Comparison of ENCODE assay signal across 1 cellular context in the genomic region with DNA sequence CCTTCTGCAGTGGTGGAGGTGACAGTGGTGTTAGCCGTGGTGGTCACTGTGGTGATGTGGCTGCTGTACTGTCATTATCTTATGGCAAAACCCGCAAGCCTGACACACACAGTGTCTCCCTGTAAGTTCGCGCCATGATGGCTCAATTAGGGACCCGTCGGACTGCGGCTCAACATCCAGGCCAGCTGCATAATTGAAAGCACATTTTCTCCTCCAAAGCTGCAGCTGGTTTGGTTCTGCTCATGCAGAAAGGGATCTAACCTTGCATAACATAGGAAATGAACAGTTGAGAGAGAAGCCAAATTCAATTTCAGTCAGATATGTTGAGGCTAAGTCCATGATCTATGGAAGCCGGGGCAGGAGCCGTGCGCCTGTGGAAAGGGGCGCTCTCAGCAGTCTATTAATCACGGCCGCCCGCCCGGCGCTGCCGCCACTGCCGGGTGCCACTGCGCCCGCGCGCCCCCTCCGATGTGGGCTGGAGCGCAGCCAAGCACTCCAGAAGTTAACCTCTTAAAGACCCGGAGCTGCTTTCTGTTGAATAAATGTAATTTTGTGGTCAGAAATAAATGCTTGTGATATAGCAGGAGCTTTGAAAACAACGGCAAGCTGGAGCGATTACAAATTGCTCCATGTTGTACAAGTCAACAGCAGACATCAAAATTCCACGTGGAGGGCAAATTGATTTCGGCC.
TF ChIP-seq lines count a peak whose summit lies in the region.

No MANE protein-coding gene starts in this region.

TF ChIP-seq in GM23338, 12 proteins besides CTCF, POLR2A, EP300 and RAD21 (continued from another document):
- TF ChIP-seq, protein P1, sequence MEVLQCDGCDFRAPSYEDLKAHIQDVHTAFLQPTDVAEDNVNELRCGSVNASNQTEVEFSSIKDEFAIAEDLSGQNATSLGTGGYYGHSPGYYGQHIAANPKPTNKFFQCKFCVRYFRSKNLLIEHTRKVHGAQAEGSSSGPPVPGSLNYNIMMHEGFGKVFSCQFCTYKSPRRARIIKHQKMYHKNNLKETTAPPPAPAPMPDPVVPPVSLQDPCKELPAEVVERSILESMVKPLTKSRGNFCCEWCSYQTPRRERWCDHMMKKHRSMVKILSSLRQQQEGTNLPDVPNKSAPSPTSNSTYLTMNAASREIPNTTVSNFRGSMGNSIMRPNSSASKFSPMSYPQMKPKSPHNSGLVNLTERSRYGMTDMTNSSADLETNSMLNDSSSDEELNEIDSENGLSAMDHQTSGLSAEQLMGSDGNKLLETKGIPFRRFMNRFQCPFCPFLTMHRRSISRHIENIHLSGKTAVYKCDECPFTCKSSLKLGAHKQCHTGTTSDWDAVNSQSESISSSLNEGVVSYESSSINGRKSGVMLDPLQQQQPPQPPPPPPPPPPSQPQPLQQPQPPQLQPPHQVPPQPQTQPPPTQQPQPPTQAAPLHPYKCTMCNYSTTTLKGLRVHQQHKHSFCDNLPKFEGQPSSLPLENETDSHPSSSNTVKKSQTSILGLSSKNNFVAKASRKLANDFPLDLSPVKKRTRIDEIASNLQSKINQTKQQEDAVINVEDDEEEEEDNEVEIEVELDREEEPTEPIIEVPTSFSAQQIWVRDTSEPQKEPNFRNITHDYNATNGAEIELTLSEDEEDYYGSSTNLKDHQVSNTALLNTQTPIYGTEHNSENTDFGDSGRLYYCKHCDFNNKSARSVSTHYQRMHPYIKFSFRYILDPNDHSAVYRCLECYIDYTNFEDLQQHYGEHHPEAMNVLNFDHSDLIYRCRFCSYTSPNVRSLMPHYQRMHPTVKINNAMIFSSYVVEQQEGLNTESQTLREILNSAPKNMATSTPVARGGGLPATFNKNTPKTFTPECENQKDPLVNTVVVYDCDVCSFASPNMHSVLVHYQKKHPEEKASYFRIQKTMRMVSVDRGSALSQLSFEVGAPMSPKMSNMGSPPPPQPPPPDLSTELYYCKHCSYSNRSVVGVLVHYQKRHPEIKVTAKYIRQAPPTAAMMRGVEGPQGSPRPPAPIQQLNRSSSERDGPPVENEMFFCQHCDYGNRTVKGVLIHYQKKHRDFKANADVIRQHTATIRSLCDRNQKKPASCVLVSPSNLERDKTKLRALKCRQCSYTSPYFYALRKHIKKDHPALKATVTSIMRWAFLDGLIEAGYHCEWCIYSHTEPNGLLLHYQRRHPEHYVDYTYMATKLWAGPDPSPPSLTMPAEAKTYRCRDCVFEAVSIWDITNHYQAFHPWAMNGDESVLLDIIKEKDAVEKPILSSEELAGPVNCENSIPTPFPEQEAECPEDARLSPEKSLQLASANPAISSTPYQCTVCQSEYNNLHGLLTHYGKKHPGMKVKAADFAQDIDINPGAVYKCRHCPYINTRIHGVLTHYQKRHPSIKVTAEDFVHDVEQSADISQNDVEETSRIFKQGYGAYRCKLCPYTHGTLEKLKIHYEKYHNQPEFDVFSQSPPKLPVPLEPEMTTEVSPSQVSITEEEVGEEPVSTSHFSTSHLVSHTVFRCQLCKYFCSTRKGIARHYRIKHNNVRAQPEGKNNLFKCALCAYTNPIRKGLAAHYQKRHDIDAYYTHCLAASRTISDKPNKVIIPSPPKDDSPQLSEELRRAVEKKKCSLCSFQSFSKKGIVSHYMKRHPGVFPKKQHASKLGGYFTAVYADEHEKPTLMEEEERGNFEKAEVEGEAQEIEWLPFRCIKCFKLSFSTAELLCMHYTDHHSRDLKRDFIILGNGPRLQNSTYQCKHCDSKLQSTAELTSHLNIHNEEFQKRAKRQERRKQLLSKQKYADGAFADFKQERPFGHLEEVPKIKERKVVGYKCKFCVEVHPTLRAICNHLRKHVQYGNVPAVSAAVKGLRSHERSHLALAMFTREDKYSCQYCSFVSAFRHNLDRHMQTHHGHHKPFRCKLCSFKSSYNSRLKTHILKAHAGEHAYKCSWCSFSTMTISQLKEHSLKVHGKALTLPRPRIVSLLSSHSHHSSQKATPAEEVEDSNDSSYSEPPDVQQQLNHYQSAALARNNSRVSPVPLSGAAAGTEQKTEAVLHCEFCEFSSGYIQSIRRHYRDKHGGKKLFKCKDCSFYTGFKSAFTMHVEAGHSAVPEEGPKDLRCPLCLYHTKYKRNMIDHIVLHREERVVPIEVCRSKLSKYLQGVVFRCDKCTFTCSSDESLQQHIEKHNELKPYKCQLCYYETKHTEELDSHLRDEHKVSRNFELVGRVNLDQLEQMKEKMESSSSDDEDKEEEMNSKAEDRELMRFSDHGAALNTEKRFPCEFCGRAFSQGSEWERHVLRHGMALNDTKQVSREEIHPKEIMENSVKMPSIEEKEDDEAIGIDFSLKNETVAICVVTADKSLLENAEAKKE (CRISPR knock-in tag; IDR thresholded peaks at IDR 0.05) = no peak
- TF ChIP-seq EZH2phosphoT487 (IDR thresholded peaks at IDR 0.05; ENCODE audit: unreplicated experiment) (no peak), ZNF114 (CRISPR knock-in tag; IDR thresholded peaks at IDR 0.05) (no peak), POLR2AphosphoS5 (IDR thresholded peaks at IDR 0.05; ENCODE audit: low read depth) (no peak), STAT1 (IDR thresholded peaks at IDR 0.05; ENCODE audit: unreplicated experiment) (no peak), ZNF331 (CRISPR knock-in tag; IDR thresholded peaks at IDR 0.05; ENCODE audit: low read depth) (no peak), EZH2 (IDR thresholded peaks at IDR 0.05; ENCODE audit: low read depth, unreplicated experiment) (no peak)
- TF ChIP-seq, protein P2, sequence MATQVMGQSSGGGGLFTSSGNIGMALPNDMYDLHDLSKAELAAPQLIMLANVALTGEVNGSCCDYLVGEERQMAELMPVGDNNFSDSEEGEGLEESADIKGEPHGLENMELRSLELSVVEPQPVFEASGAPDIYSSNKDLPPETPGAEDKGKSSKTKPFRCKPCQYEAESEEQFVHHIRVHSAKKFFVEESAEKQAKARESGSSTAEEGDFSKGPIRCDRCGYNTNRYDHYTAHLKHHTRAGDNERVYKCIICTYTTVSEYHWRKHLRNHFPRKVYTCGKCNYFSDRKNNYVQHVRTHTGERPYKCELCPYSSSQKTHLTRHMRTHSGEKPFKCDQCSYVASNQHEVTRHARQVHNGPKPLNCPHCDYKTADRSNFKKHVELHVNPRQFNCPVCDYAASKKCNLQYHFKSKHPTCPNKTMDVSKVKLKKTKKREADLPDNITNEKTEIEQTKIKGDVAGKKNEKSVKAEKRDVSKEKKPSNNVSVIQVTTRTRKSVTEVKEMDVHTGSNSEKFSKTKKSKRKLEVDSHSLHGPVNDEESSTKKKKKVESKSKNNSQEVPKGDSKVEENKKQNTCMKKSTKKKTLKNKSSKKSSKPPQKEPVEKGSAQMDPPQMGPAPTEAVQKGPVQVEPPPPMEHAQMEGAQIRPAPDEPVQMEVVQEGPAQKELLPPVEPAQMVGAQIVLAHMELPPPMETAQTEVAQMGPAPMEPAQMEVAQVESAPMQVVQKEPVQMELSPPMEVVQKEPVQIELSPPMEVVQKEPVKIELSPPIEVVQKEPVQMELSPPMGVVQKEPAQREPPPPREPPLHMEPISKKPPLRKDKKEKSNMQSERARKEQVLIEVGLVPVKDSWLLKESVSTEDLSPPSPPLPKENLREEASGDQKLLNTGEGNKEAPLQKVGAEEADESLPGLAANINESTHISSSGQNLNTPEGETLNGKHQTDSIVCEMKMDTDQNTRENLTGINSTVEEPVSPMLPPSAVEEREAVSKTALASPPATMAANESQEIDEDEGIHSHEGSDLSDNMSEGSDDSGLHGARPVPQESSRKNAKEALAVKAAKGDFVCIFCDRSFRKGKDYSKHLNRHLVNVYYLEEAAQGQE (IDR thresholded peaks at IDR 0.05; ENCODE audit: unreplicated experiment) = no peak
- TF ChIP-seq, protein P3, sequence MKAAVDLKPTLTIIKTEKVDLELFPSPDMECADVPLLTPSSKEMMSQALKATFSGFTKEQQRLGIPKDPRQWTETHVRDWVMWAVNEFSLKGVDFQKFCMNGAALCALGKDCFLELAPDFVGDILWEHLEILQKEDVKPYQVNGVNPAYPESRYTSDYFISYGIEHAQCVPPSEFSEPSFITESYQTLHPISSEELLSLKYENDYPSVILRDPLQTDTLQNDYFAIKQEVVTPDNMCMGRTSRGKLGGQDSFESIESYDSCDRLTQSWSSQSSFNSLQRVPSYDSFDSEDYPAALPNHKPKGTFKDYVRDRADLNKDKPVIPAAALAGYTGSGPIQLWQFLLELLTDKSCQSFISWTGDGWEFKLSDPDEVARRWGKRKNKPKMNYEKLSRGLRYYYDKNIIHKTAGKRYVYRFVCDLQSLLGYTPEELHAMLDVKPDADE (IDR thresholded peaks at IDR 0.05) = no peak
